ENCODE assay signal across 8 cellular contexts in genomic region chr13:98142427-98143156, GRCh38. TPM values are rescaled to one million over a fixed set of nuclear protein-coding genes. Genes with fewer than 3 reads are reported as not detected.
DNase-seq lines count a peak whose midpoint lies in the region; ATAC-seq and TF ChIP-seq lines count a peak whose summit lies in the region.

Gene FARP1 (plus strand): TSS chr13:98143094. CDS start chr13:98213243, 70,149 bp downstream.

- no peak within 1 kb of the TSS for H3K27ac Mint-ChIP-seq in activated CD4-positive, alpha-beta T cell treated with anti-CD3 and anti-CD28 coated beads for 36 hours
- H3K27ac Mint-ChIP-seq in endodermal cell = peak within 1 kb of the TSS; percentile 86
- H3K27ac Mint-ChIP-seq in stimulated activated naive CD8-positive, alpha-beta T cell treated with anti-CD3 and anti-CD28 coated beads, Interleukin-15, amount 100 ng/mL, for 72 hours = no peak within 1 kb of the TSS

- no peaks in the 10 kb centered on the region for H3K9me3 ChIP-seq in endodermal cell (ENCODE audit: control insufficient read depth, low read length)

- CTCF ChIA-PET in activated CD4-positive, alpha-beta T cell treated with anti-CD3 and anti-CD28 coated beads for 36 hours (lab: Charles Lee) = no interaction called here
- CTCF ChIA-PET in HEK293T (lab: Yijun Ruan, JAX) = no interaction called here

- H3K4me3 ChIP-seq in endodermal cell (ENCODE audit: low read length) = peak within 1 kb of the TSS; percentile 88

- ATAC-seq in activated CD4-positive, alpha-beta T cell treated with anti-CD3 and anti-CD28 coated beads for 36 hours = peak; percentile 94
- ATAC-seq in stimulated activated naive CD8-positive, alpha-beta T cell treated with anti-CD3 and anti-CD28 coated beads, Interleukin-15, amount 100 ng/mL, for 72 hours = peak; percentile 93

- peaks cover 8% of the 10 kb centered on the region for H3K4me1 Mint-ChIP-seq in activated CD4-positive, alpha-beta T cell treated with anti-CD3 and anti-CD28 coated beads for 36 hours
- peaks cover 38% of the 10 kb centered on the region for H3K4me1 Mint-ChIP-seq in endodermal cell
- H3K4me1 Mint-ChIP-seq in stimulated activated naive CD8-positive, alpha-beta T cell treated with anti-CD3 and anti-CD28 coated beads, Interleukin-15, amount 100 ng/mL, for 72 hours = peaks cover 18% of the 10 kb centered on the region

- peak within 1 kb of the TSS; percentile 72 for H3K9ac ChIP-seq in endodermal cell (ENCODE audit: extremely low read depth, low read length, poor library complexity, severe bottlenecking)

- 1 to 2% methylated on average over 30 to 95 of the region's 95 CpGs for WGBS in endodermal cell (ENCODE audit: insufficient coverage in 1 of 2, insufficient read length in 1 of 2), 2 experiments

- H3K9me3 Mint-ChIP-seq in activated CD4-positive, alpha-beta T cell treated with anti-CD3 and anti-CD28 coated beads for 36 hours (ENCODE audit: low read depth) = no peaks in the 10 kb centered on the region
- H3K9me3 Mint-ChIP-seq in endodermal cell = no peaks in the 10 kb centered on the region
- H3K9me3 Mint-ChIP-seq in stimulated activated naive CD8-positive, alpha-beta T cell treated with anti-CD3 and anti-CD28 coated beads, Interleukin-15, amount 100 ng/mL, for 72 hours = no peaks in the 10 kb centered on the region

- peak within 1 kb of the TSS; percentile 95 for H3K27ac ChIP-seq in VCaP
- H3K27ac ChIP-seq in endodermal cell (ENCODE audit: low read depth, low read length) = no peak within 1 kb of the TSS

- POLR2A ChIA-PET in activated CD4-positive, alpha-beta T cell treated with anti-CD3 and anti-CD28 coated beads for 36 hours (lab: Charles Lee) = no interaction called here
- POLR2A ChIA-PET in HEK293T (lab: Yijun Ruan, JAX) = no interaction called here

- peaks cover 50% of the 10 kb centered on the region for H3K27me3 Mint-ChIP-seq in activated CD4-positive, alpha-beta T cell treated with anti-CD3 and anti-CD28 coated beads for 36 hours
- peaks cover 9% of the 10 kb centered on the region for H3K27me3 Mint-ChIP-seq in endodermal cell (ENCODE audit: insufficient read depth)
- H3K27me3 Mint-ChIP-seq in stimulated activated naive CD8-positive, alpha-beta T cell treated with anti-CD3 and anti-CD28 coated beads, Interleukin-15, amount 100 ng/mL, for 72 hours = peaks cover 84% of the 10 kb centered on the region

- peaks cover 4% of the 10 kb centered on the region for H3K4me1 ChIP-seq in endodermal cell (ENCODE audit: control insufficient read depth, insufficient read depth, low read length)

- intact Hi-C loops in activated CD4-positive, alpha-beta T cell treated with anti-CD3 and anti-CD28 coated beads for 36 hours (cut with DNase I, micrococcal nuclease) = loop anchor here in 1 of 2 experiments (2.0 kb wide), 1 partner anchor 530 kb away; no protein-coding TSS in a partner anchor

- DNase-seq in activated CD4-positive, alpha-beta T cell treated with anti-CD3 and anti-CD28 coated beads for 36 hours = peak; percentile 68
- no peak for DNase-seq in activated CD4-positive, alpha-beta T cell treated with anti-CD3 and anti-CD28 coated beads, Interleukin-2, amount 50 U/mL, for 1 hour
- DNase-seq in HEK293T (ENCODE audit: extremely low spot score) (peak; percentile 77), NCI-H1105 (lab: John Stamatoyannopoulos, UW) (peak; percentile 60), endodermal cell (peak; percentile 89), lung microvascular endothelial cell (ENCODE audit: low read depth in 2 of 2) (peak; percentile 70 to 86)
- DNase-seq in stimulated activated naive CD8-positive, alpha-beta T cell treated with anti-CD3 and anti-CD28 coated beads, Interleukin-15, amount 100 ng/mL, for 72 hours = peak; percentile 59 to 61

- H3K36me3 ChIP-seq in endodermal cell (ENCODE audit: control insufficient read depth, insufficient read depth, low read length) = no peaks in the 10 kb centered on the region

- H3K27me3 ChIP-seq in endodermal cell (ENCODE audit: control insufficient read depth, insufficient read depth, low read length, poor library complexity, severe bottlenecking) = no peaks in the 10 kb centered on the region

- H3K36me3 Mint-ChIP-seq in activated CD4-positive, alpha-beta T cell treated with anti-CD3 and anti-CD28 coated beads for 36 hours (ENCODE audit: low read depth) = no peaks in the 10 kb centered on the region
- H3K36me3 Mint-ChIP-seq in endodermal cell (ENCODE audit: low read depth) = peaks cover 1% of the 10 kb centered on the region

- TF ChIP-seq CTCF in VCaP (conservative IDR thresholded peaks at IDR 0.05) (peak; percentile 91), endodermal cell (conservative IDR thresholded peaks at IDR 0.05) (peak; percentile 50)

- H3K4me3 Mint-ChIP-seq in activated CD4-positive, alpha-beta T cell treated with anti-CD3 and anti-CD28 coated beads for 36 hours = peak within 1 kb of the TSS; percentile 59
- peak within 1 kb of the TSS; percentile 95 for H3K4me3 Mint-ChIP-seq in endodermal cell
- peak within 1 kb of the TSS; percentile 78 to 81 for H3K4me3 Mint-ChIP-seq in stimulated activated naive CD8-positive, alpha-beta T cell treated with anti-CD3 and anti-CD28 coated beads, Interleukin-15, amount 100 ng/mL, for 72 hours

TF ChIP-seq in HEK293T, 16 proteins besides CTCF, POLR2A, EP300 and RAD21:
- TF ChIP-seq TARDBP (IDR thresholded peaks at IDR 0.05) = no peak
- TF ChIP-seq L3MBTL2 (conservative IDR thresholded peaks at IDR 0.05) = peak; percentile 77
- TF ChIP-seq FOXM1 (IDR thresholded peaks at IDR 0.05; ENCODE audit: borderline replicate concordance) = 0 out of 2 replicates have a peak, but pooled peaks have one; percentile 16
- TF ChIP-seq ARNT (IDR thresholded peaks at IDR 0.05) = 0 out of 2 replicates have a peak, but pooled peaks have one; percentile 9

RNA-seq across cellular contexts. Expression of gene FARP1, which starts in this region (rescaled TPM):
- under 1 TPM; 0.25 to 0.40 TPM for total RNA-seq in activated CD4-positive, alpha-beta T cell treated with anti-CD3 and anti-CD28 coated beads for 36 hours
- total RNA-seq in endodermal cell (100 to 1,000 TPM; 237 to 319 TPM), lung microvascular endothelial cell (9.4 and 14.9 TPM in 2 replicates)
- polyA plus RNA-seq in endodermal cell (2013, experiment 1 of 2) = 114 TPM
- 116 TPM for polyA plus RNA-seq in endodermal cell (2013, experiment 2 of 2)

Comparison
In these comparisons a context has a peak if more than half of its experiments do, and no peak if none do; other contexts are left out.
1. RNA of gene FARP1 (total RNA-seq): 237 to 319 TPM in endodermal cell; 9.4 to 14.9 TPM in lung microvascular endothelial cell and 0.25 to 0.40 TPM in activated CD4-positive, alpha-beta T cell treated with anti-CD3 and anti-CD28 coated beads for 36 hours; every median in the first group is over 10 times any median in the second.
2. Peak in DNase-seq and ATAC-seq in activated CD4-positive, alpha-beta T cell treated with anti-CD3 and anti-CD28 coated beads for 36 hours; RNA of the gene not detected or under 1 TPM.
3. Peak in every context shown above with its lines, with median percentiles within 50 percentile points of each other: H3K4me3 Mint-ChIP-seq.